ENCODE assay signal across 38 cellular contexts in the genomic region with DNA sequence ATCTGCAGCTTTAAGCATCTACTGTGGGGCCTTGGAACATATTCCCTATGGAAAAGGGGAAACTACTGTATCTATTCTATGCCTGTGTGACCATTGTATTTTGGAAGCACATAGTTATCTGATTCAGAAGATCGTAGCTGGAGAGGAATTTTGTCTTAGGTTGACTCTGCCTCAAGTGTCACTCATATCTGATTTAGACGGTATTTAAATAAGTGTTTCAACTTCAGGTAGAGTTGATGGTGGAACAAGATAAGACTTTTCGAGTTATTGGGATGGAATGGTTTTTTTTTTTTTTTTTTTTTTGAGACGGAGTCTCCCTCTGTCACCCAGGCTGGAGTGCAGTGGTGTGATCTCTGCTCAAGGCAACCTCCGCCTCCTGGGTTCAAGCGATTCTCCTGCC.
"Had no signal": no experiment of that assay in that cellular context is flagged by ENCODE, and none has a peak within 500 bp of the region (broad histone marks: within the 10 kb centered on the region; RNA-seq: fewer than 3 reads in every experiment).

No MANE protein-coding gene starts in this region.

- ATAC-seq: activated naive CD4-positive, alpha-beta T cell treated with anti-CD3 and anti-CD28 coated beads, Interleukin-2, amount 50 U/mL, for 72 hours; activated naive CD8-positive, alpha-beta T cell treated with anti-CD3 and anti-CD28 coated beads, Interleukin-2, amount 50 U/mL, for 24 hours; activated T-cell treated with anti-CD3 and anti-CD28 coated beads, Interleukin-2, amount 50 U/mL, for 4 hours; activated T-cell treated with anti-CD3 and anti-CD28 coated beads, Interleukin-2, amount 50 U/mL, for 72 hours; activated T-helper 17 cell treated with anti-CD3 and anti-CD28 coated beads, Interleukin-2, amount 50 U/mL, for 72 hours; body of pancreas had no signal

- DNase-seq: activated effector memory CD4-positive, alpha-beta T cell treated with anti-CD3 and anti-CD28 coated beads, Interleukin-2, amount 50 U/mL, for 16 hours; activated effector memory CD4-positive, alpha-beta T cell treated with Interleukin-2 at 50 U/mL for 16 hours; activated gamma-delta T cell; activated gamma-delta T cell treated with Interleukin-2 at 50 U/mL for 16 hours; activated naive CD4-positive, alpha-beta T cell; activated naive CD4-positive, alpha-beta T cell treated with anti-CD3 and anti-CD28 coated beads for 36 hours; activated naive CD4-positive, alpha-beta T cell treated with anti-CD3 and anti-CD28 coated beads, Interleukin-2, amount 10 ng/mL, durations not matched to agents 7 days and 5 days; activated naive CD4-positive, alpha-beta T cell treated with anti-CD3 and anti-CD28 coated beads, Interleukin-2, amount 50 U/mL, for 16 hours; activated naive CD4-positive, alpha-beta T cell treated with Interleukin-2 at 50 U/mL for 16 hours; activated naive CD8-positive, alpha-beta T cell treated with anti-CD3 and anti-CD28 coated beads for 36 hours; activated naive CD8-positive, alpha-beta T cell treated with anti-CD3 and anti-CD28 coated beads, Interleukin-2, amount 10 ng/mL, durations not matched to agents 7 days and 5 days; activated naive CD8-positive, alpha-beta T cell treated with anti-CD3 and anti-CD28 coated beads, Interleukin-2, amount 50 U/mL, for 24 hours; activated T-cell treated with anti-CD3 and anti-CD28 coated beads, Interleukin-2, amount 50 U/mL, for 1 hour; activated T-cell treated with anti-CD3 and anti-CD28 coated beads, Interleukin-2, amount 50 U/mL, for 24 hours; activated T-cell treated with anti-CD3 and anti-CD28 coated beads, Interleukin-2, amount 50 U/mL, for 4 hours; activated T-cell treated with anti-CD3 and anti-CD28 coated beads, Interleukin-2, amount 50 U/mL, for 48 hours; activated T-cell treated with anti-CD3 and anti-CD28 coated beads, Interleukin-2, amount 50 U/mL, for 72 hours; adrenal gland; amniotic stem cell; amygdala; anterior cingulate cortex; aorta; body of pancreas; brain microvascular endothelial cell; caudate nucleus; central memory CD4-positive, alpha-beta T cell; cerebellar nuclear complex had no signal

- H3K9me3 Mint-ChIP-seq: activated naive CD4-positive, alpha-beta T cell treated with anti-CD3 and anti-CD28 coated beads for 36 hours; activated naive CD4-positive, alpha-beta T cell treated with anti-CD3 and anti-CD28 coated beads, Interleukin-2, amount 10 ng/mL, durations not matched to agents 7 days and 5 days; activated naive CD4-positive, alpha-beta T cell treated with anti-CD3 and anti-CD28 coated beads, Interleukin-2, amount 50 U/mL, for 24 hours; activated naive CD4-positive, alpha-beta T cell treated with anti-CD3 and anti-CD28 coated beads, Interleukin-2, amount 50 U/mL, for 72 hours; activated naive CD8-positive, alpha-beta T cell treated with anti-CD3 and anti-CD28 coated beads for 36 hours; activated naive CD8-positive, alpha-beta T cell treated with anti-CD3 and anti-CD28 coated beads, Interleukin-2, amount 10 ng/mL, durations not matched to agents 7 days and 5 days; activated naive CD8-positive, alpha-beta T cell treated with anti-CD3 and anti-CD28 coated beads, Interleukin-2, amount 50 U/mL, for 24 hours; activated T-cell treated with anti-CD3 and anti-CD28 coated beads, Interleukin-2, amount 50 U/mL, for 24 hours; activated T-cell treated with anti-CD3 and anti-CD28 coated beads, Interleukin-2, amount 50 U/mL, for 4 hours; activated T-cell treated with anti-CD3 and anti-CD28 coated beads, Interleukin-2, amount 50 U/mL, for 72 hours; activated T-helper 1 cell treated with anti-CD3 and anti-CD28 coated beads, Interleukin-12 subunit alpha, Interleukin-12 subunit beta, Interleukin-2, Interleukin-4 antibody, amounts not matched to agents 30 ng/mL and 10 ng/mL and 1 ng/mL, durations not matched to agents 14 hours and 24 hours and 36 hours; activated T-helper 17 cell treated with anti-CD3 and anti-CD28 coated beads, Interleukin-2, amount 50 U/mL, for 72 hours; activated T-helper 2 cell treated with anti-CD3 and anti-CD28 coated beads, Interferon-gamma antibody, Interleukin-2, Interleukin-4, amounts not matched to agents 10 μg/mL and 5 μg/mL and 100 μg/mL, durations not matched to agents 14 hours and 24 hours and 36 hours; brain; central memory CD8-positive, alpha-beta T cell had no signal

- H3K27ac ChIP-seq: adrenal gland, ascending aorta, body of pancreas, brain microvascular endothelial cell, breast epithelium, cardiac muscle cell had no signal

- H3K4me1 Mint-ChIP-seq: activated naive CD4-positive, alpha-beta T cell treated with anti-CD3 and anti-CD28 coated beads, Interleukin-2, amount 10 ng/mL, durations not matched to agents 7 days and 5 days; activated naive CD4-positive, alpha-beta T cell treated with anti-CD3 and anti-CD28 coated beads, Interleukin-2, amount 50 U/mL, for 24 hours; activated naive CD8-positive, alpha-beta T cell treated with anti-CD3 and anti-CD28 coated beads for 36 hours; activated naive CD8-positive, alpha-beta T cell treated with anti-CD3 and anti-CD28 coated beads, Interleukin-2, amount 50 U/mL, for 24 hours; activated T-helper 17 cell treated with anti-CD3 and anti-CD28 coated beads, Interleukin-2, amount 50 U/mL, for 72 hours; brain; central memory CD8-positive, alpha-beta T cell had no signal

- H3K27me3 Mint-ChIP-seq: activated naive CD4-positive, alpha-beta T cell treated with anti-CD3 and anti-CD28 coated beads, Interleukin-2, amount 50 U/mL, for 24 hours; activated naive CD8-positive, alpha-beta T cell; activated naive CD8-positive, alpha-beta T cell treated with anti-CD3 and anti-CD28 coated beads for 36 hours; activated naive CD8-positive, alpha-beta T cell treated with anti-CD3 and anti-CD28 coated beads, Interleukin-2, amount 50 U/mL, for 24 hours; activated T-cell treated with anti-CD3 and anti-CD28 coated beads, Interleukin-2, amount 50 U/mL, for 24 hours; activated T-helper 17 cell treated with anti-CD3 and anti-CD28 coated beads, Interleukin-2, amount 50 U/mL, for 72 hours; central memory CD8-positive, alpha-beta T cell had no signal

- H3K27me3 ChIP-seq: adrenal gland, ascending aorta, body of pancreas, brain microvascular endothelial cell, breast epithelium, cardiac muscle cell had no signal

- H3K4me3 Mint-ChIP-seq: activated naive CD4-positive, alpha-beta T cell treated with anti-CD3 and anti-CD28 coated beads for 36 hours; activated naive CD4-positive, alpha-beta T cell treated with anti-CD3 and anti-CD28 coated beads, Interleukin-2, amount 10 ng/mL, durations not matched to agents 7 days and 5 days; activated naive CD4-positive, alpha-beta T cell treated with anti-CD3 and anti-CD28 coated beads, Interleukin-2, amount 50 U/mL, for 24 hours; activated naive CD8-positive, alpha-beta T cell; activated naive CD8-positive, alpha-beta T cell treated with anti-CD3 and anti-CD28 coated beads for 36 hours; activated naive CD8-positive, alpha-beta T cell treated with anti-CD3 and anti-CD28 coated beads, Interleukin-2, amount 10 ng/mL, durations not matched to agents 7 days and 5 days; activated naive CD8-positive, alpha-beta T cell treated with anti-CD3 and anti-CD28 coated beads, Interleukin-2, amount 50 U/mL, for 24 hours; activated T-cell treated with anti-CD3 and anti-CD28 coated beads, Interleukin-2, amount 50 U/mL, for 24 hours; activated T-cell treated with anti-CD3 and anti-CD28 coated beads, Interleukin-2, amount 50 U/mL, for 4 hours; activated T-cell treated with anti-CD3 and anti-CD28 coated beads, Interleukin-2, amount 50 U/mL, for 72 hours; activated T-helper 1 cell treated with anti-CD3 and anti-CD28 coated beads, Interleukin-12 subunit alpha, Interleukin-12 subunit beta, Interleukin-2, Interleukin-4 antibody, amounts not matched to agents 30 ng/mL and 10 ng/mL and 1 ng/mL, durations not matched to agents 14 hours and 24 hours and 36 hours; activated T-helper 17 cell treated with anti-CD3 and anti-CD28 coated beads, Interleukin-2, amount 50 U/mL, for 72 hours; brain; central memory CD8-positive, alpha-beta T cell had no signal

- H3K36me3 Mint-ChIP-seq: activated naive CD4-positive, alpha-beta T cell treated with anti-CD3 and anti-CD28 coated beads, Interleukin-2, amount 10 ng/mL, durations not matched to agents 7 days and 5 days; activated naive CD4-positive, alpha-beta T cell treated with anti-CD3 and anti-CD28 coated beads, Interleukin-2, amount 50 U/mL, for 24 hours; activated naive CD4-positive, alpha-beta T cell treated with anti-CD3 and anti-CD28 coated beads, Interleukin-2, amount 50 U/mL, for 72 hours; activated naive CD8-positive, alpha-beta T cell; activated naive CD8-positive, alpha-beta T cell treated with anti-CD3 and anti-CD28 coated beads for 36 hours; brain had no signal

- H3K9me3 ChIP-seq: adrenal gland, ascending aorta, body of pancreas, breast epithelium had no signal

- H3K4me3 ChIP-seq: adrenal gland, ascending aorta, body of pancreas, breast epithelium, cardiac muscle cell had no signal

- H3K4me1 ChIP-seq: adrenal gland, breast epithelium had no signal

- H3K36me3 ChIP-seq: adrenal gland, ascending aorta, brain microvascular endothelial cell, breast epithelium, cardiac muscle cell had no signal

- H3K27ac Mint-ChIP-seq: activated naive CD4-positive, alpha-beta T cell treated with anti-CD3 and anti-CD28 coated beads for 36 hours; activated naive CD4-positive, alpha-beta T cell treated with anti-CD3 and anti-CD28 coated beads, Interleukin-2, amount 10 ng/mL, durations not matched to agents 7 days and 5 days; activated naive CD4-positive, alpha-beta T cell treated with anti-CD3 and anti-CD28 coated beads, Interleukin-2, amount 50 U/mL, for 24 hours; activated naive CD4-positive, alpha-beta T cell treated with anti-CD3 and anti-CD28 coated beads, Interleukin-2, amount 50 U/mL, for 72 hours; activated naive CD8-positive, alpha-beta T cell; activated naive CD8-positive, alpha-beta T cell treated with anti-CD3 and anti-CD28 coated beads for 36 hours; activated naive CD8-positive, alpha-beta T cell treated with anti-CD3 and anti-CD28 coated beads, Interleukin-2, amount 10 ng/mL, durations not matched to agents 7 days and 5 days; activated naive CD8-positive, alpha-beta T cell treated with anti-CD3 and anti-CD28 coated beads, Interleukin-2, amount 50 U/mL, for 24 hours; activated T-cell treated with anti-CD3 and anti-CD28 coated beads, Interleukin-2, amount 50 U/mL, for 24 hours; activated T-cell treated with anti-CD3 and anti-CD28 coated beads, Interleukin-2, amount 50 U/mL, for 72 hours; activated T-helper 1 cell treated with anti-CD3 and anti-CD28 coated beads, Interleukin-12 subunit alpha, Interleukin-12 subunit beta, Interleukin-2, Interleukin-4 antibody, amounts not matched to agents 30 ng/mL and 10 ng/mL and 1 ng/mL, durations not matched to agents 14 hours and 24 hours and 36 hours; activated T-helper 17 cell treated with anti-CD3 and anti-CD28 coated beads, Interleukin-2, amount 50 U/mL, for 72 hours; activated T-helper 2 cell treated with anti-CD3 and anti-CD28 coated beads, Interferon-gamma antibody, Interleukin-2, Interleukin-4, amounts not matched to agents 10 μg/mL and 5 μg/mL and 100 μg/mL, durations not matched to agents 14 hours and 24 hours and 36 hours; brain had no signal
